Comparison of ENCODE assay signal across 8 cellular contexts in the genomic region with DNA sequence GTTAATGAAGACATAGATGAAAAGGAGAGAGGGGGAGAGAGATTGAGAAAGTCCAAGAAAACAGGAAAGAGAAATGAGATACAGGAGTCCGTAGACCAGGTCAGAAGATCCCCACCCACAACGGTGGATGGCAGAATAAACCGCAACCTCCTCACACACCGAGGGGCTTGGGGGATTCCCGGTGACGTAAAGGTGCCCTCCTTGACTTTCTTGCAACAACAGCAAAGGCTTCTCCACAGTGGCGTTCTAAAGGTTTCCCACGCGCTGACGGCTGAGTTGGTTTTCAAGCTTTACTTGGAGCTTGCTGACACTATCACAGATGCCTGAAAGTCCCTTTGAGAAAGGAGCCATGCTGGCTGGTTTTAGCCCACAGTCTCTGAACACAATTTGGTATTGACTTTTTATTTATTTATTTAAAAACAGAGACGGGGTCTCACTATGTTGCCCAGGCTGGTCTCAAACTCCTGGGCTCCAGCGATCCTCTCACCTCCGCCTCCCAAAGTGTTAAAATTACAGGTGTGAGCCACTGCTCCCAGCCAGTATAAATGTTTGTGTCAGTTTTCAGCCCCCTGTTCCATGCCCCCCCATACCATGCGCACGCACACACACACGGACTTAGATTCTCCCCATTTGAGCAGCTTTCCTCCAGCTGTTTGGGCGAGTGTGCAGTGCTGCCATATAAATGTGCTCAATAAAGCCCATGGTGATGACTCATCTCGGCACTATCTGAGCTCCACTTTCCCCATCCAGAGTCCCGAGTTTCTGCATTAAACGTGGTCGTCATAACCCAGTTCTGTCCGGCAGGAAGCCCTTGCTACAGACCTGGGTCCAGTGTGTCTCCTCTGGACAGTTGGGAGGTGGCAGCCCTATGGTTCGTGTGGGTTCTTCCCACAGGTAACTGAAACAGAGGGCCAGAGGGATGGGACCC. TPM values are rescaled to one million over a fixed set of nuclear protein-coding genes. Genes with fewer than 3 reads are reported as not detected.
DNase-seq lines count a peak whose midpoint lies in the region; ATAC-seq, FAIRE-seq and TF ChIP-seq lines count a peak whose summit lies in the region.

No MANE protein-coding gene starts in this region.

- CTCF ChIA-PET in HepG2 (lab: Yijun Ruan, JAX; ENCODE audit: low intra/inter-chr PET ratio, low total read pairs) (no interaction called here), Panc1 (lab: Charles Lee) (interaction anchor here (0.6 kb wide), 1 partner anchor 129 kb away, joined by 3 read pairs; no protein-coding TSS in a partner anchor), PC-9 (lab: Charles Lee) (interaction anchor here (0.6 kb wide), 1 partner anchor 10 kb away, joined by 3 read pairs; no protein-coding TSS in a partner anchor)

- ATAC-seq in HepG2 (no peak), right lobe of liver (no peak), Panc1 (peak; percentile 14)
- peak; percentile 89 for ATAC-seq in effector memory CD8-positive, alpha-beta T cell (replicated peaks)
- ATAC-seq in stimulated activated memory B cell treated with anti-CD40 and anti-IgM and Interleukin-4, amounts not matched to agents 10 μg/mL and 1 μg/mL and 100 μg/mL, for 72 hours = peak; percentile 90

- H3K36me3 Mint-ChIP-seq in effector memory CD8-positive, alpha-beta T cell (ENCODE audit: insufficient read depth) = no peaks in the 10 kb centered on the region
- H3K36me3 Mint-ChIP-seq in stimulated activated memory B cell treated with anti-CD40 and anti-IgM and Interleukin-4, amounts not matched to agents 10 μg/mL and 1 μg/mL and 100 μg/mL, for 72 hours = peaks cover 6% of the 10 kb centered on the region

- H3K9me2 ChIP-seq in PC-9 (ENCODE audit: insufficient read depth) = no peaks in the 10 kb centered on the region

- H3K9me3 ChIP-seq in HepG2 (ENCODE audit: low read length) (no peaks in the 10 kb centered on the region), right lobe of liver (no peaks in the 10 kb centered on the region), Panc1 (ENCODE audit: control insufficient read depth, insufficient read depth, low read depth, low read length) (no peaks in the 10 kb centered on the region), PC-9 (ENCODE audit: insufficient read depth, low read depth) (no peaks in the 10 kb centered on the region)

- TF ChIP-seq CTCF in HepG2 (CRISPR knock-in tag; IDR thresholded peaks at IDR 0.05) (no peak), right lobe of liver (IDR thresholded peaks at IDR 0.05) (no peak), Panc1 (IDR thresholded peaks at IDR 0.05) (no peak), PC-9 (conservative IDR thresholded peaks at IDR 0.05) (no peak)

- H3K4me1 Mint-ChIP-seq in effector memory CD8-positive, alpha-beta T cell (ENCODE audit: low read depth in 2 of 2) = peaks cover 15 to 17% of the 10 kb centered on the region in 2 donors
- peaks cover 60% of the 10 kb centered on the region for H3K4me1 Mint-ChIP-seq in stimulated activated memory B cell treated with anti-CD40 and anti-IgM and Interleukin-4, amounts not matched to agents 10 μg/mL and 1 μg/mL and 100 μg/mL, for 72 hours

- WGBS in HepG2 (ENCODE audit: low lambda C conversion rate) = 93% methylated on average over 23 of the region's 23 CpGs
- 76% methylated on average over 18 of the region's 23 CpGs for WGBS in right lobe of liver (ENCODE audit: insufficient coverage, low coverage, low lambda C conversion rate, missing lambda C conversion rate)

- no TSS peak for BruUV-seq in HepG2 (replicated peaks; lab: Mats Ljungman, UMichigan)
- BruUV-seq in Panc1 (replicated peaks; lab: Mats Ljungman, UMichigan) = no TSS peak
- no TSS peak for BruUV-seq in PC-9 (replicated peaks; lab: Mats Ljungman, UMichigan)

- H2AFZ ChIP-seq in HepG2 (ENCODE audit: low read length) (no peak overlapping the region), PC-9 (no peak overlapping the region)

- TF ChIP-seq POLR2A in HepG2 (IDR thresholded peaks at IDR 0.05; ENCODE audit: insufficient read depth in 1 of 2, low read depth in 2 of 2, low read length in 2 of 2) (no peak), right lobe of liver (IDR thresholded peaks at IDR 0.05) (no peak)

- H3K27me3 ChIP-seq in HepG2 (ENCODE audit: control insufficient read depth in 1 of 2, insufficient read depth in 2 of 2, low read length in 2 of 2) (no peaks in the 10 kb centered on the region), right lobe of liver (no peaks in the 10 kb centered on the region), Panc1 (ENCODE audit: control insufficient read depth, insufficient read depth, low read length) (no peaks in the 10 kb centered on the region), PC-9 (ENCODE audit: insufficient read depth, low read depth) (no peaks in the 10 kb centered on the region)

- H3K4me3 ChIP-seq in HepG2 (replicated peaks in 1 of 3; ENCODE audit: insufficient read depth in 1 of 3, low read depth in 2 of 3, low read length in 3 of 3) = no peak overlapping the region
- H3K4me3 ChIP-seq in right lobe of liver = no peak overlapping the region
- no peak overlapping the region for H3K4me3 ChIP-seq in Panc1 (ENCODE audit: low read depth in 2 of 2, low read length in 2 of 2)
- H3K4me3 ChIP-seq in PC-9 = no peak overlapping the region

- H3K36me3 ChIP-seq in HepG2 (replicated peaks in 1 of 2; ENCODE audit: control insufficient read depth in 1 of 2, insufficient read depth in 2 of 2, low read length in 2 of 2) (no peaks in the 10 kb centered on the region), right lobe of liver (no peaks in the 10 kb centered on the region), Panc1 (ENCODE audit: control insufficient read depth, insufficient read depth, low read length) (no peaks in the 10 kb centered on the region), PC-9 (ENCODE audit: low read depth) (no peaks in the 10 kb centered on the region)

- no peak for TF ChIP-seq EP300 in HepG2 (IDR thresholded peaks at IDR 0.05; ENCODE audit: low read depth in 2 of 2, low read length in 2 of 2)
- TF ChIP-seq EP300 in HepG2 (CRISPR knock-in tag; IDR thresholded peaks at IDR 0.05; ENCODE audit: borderline replicate concordance) = no peak

- TF ChIP-seq RAD21 in HepG2 (CRISPR knock-in tag; IDR thresholded peaks at IDR 0.05) = no peak

- peak overlapping the region; percentile 64 to 86 for H3K27ac Mint-ChIP-seq in effector memory CD8-positive, alpha-beta T cell
- H3K27ac Mint-ChIP-seq in stimulated activated memory B cell treated with anti-CD40 and anti-IgM and Interleukin-4, amounts not matched to agents 10 μg/mL and 1 μg/mL and 100 μg/mL, for 72 hours = peak overlapping the region; percentile 90

- POLR2A ChIA-PET in HepG2 (lab: Yijun Ruan, JAX) (interaction anchor here (0.7 to 1.4 kb wide), 3 partner anchors 19 to 99 kb away, joined by 3 to 7 read pairs (median 4); a partner anchor contains a TSS), Panc1 (lab: Charles Lee) (no interaction called here), PC-9 (lab: Charles Lee; ENCODE audit: unreplicated experiment) (no interaction called here)

- intact Hi-C loops in HepG2 (cut with micrococcal nuclease; ENCODE audit: unreplicated experiment) (no loop called here), right lobe of liver (cut with DNase I) (no loop called here), Panc1 (cut with micrococcal nuclease; ENCODE audit: unreplicated experiment) (no loop called here), PC-9 (cut with micrococcal nuclease; ENCODE audit: unreplicated experiment) (no loop called here)

- FAIRE-seq in HepG2 (lab: Jason Lieb, UNC) = no peak

- no peaks in the 10 kb centered on the region for H3K27me3 Mint-ChIP-seq in effector memory CD8-positive, alpha-beta T cell
- H3K27me3 Mint-ChIP-seq in stimulated activated memory B cell treated with anti-CD40 and anti-IgM and Interleukin-4, amounts not matched to agents 10 μg/mL and 1 μg/mL and 100 μg/mL, for 72 hours = no peaks in the 10 kb centered on the region

- H3K79me2 ChIP-seq in HepG2 (ENCODE audit: insufficient read depth, low read length) (no peaks in the 10 kb centered on the region), PC-9 (ENCODE audit: low read depth) (no peaks in the 10 kb centered on the region)

- peaks cover 86% of the 10 kb centered on the region for H3K4me1 ChIP-seq in HepG2 (ENCODE audit: insufficient read depth, low read length)
- H3K4me1 ChIP-seq in right lobe of liver = peaks cover 0 to 4% (median 0%) of the 10 kb centered on the region in 4 donors
- H3K4me1 ChIP-seq in Panc1 (ENCODE audit: control insufficient read depth, insufficient read depth, low read length) = peaks cover 18% of the 10 kb centered on the region
- H3K4me1 ChIP-seq in PC-9 (replicated peaks; ENCODE audit: insufficient read depth) = peaks cover 5% of the 10 kb centered on the region; the same call in 1 of the 2 replicates

- H3K4me2 ChIP-seq in HepG2 (ENCODE audit: low read depth, low read length) (no peak overlapping the region), PC-9 (no peak overlapping the region)

- H4K20me1 ChIP-seq in HepG2 (ENCODE audit: insufficient read depth, low read length) (no peaks in the 10 kb centered on the region), PC-9 (ENCODE audit: insufficient read depth) (no peaks in the 10 kb centered on the region)

- no peak overlapping the region for H3K27ac ChIP-seq in HepG2 (ENCODE audit: extremely low read length, insufficient read depth, low read length)
- H3K27ac ChIP-seq in right lobe of liver = peak overlapping the region in 1 of 3 donors; percentile 63
- peak overlapping the region; percentile 67 for H3K27ac ChIP-seq in Panc1 (ENCODE audit: low read length)
- H3K27ac ChIP-seq in PC-9 = no peak overlapping the region

- peak overlapping the region; percentile 10; the same call in 1 of the 2 replicates for H3K9ac ChIP-seq in HepG2 (ENCODE audit: insufficient read depth, low read depth, low read length)

- no peaks in the 10 kb centered on the region for H3K9me3 Mint-ChIP-seq in effector memory CD8-positive, alpha-beta T cell
- H3K9me3 Mint-ChIP-seq in stimulated activated memory B cell treated with anti-CD40 and anti-IgM and Interleukin-4, amounts not matched to agents 10 μg/mL and 1 μg/mL and 100 μg/mL, for 72 hours = no peaks in the 10 kb centered on the region

- DNase-seq in HepG2 (ENCODE audit: low spot score) (no peak), right lobe of liver (no peak), Panc1 (ENCODE audit: low read depth, low spot score) (no peak), midbrain (lab: John Stamatoyannopoulos, UW) (no peak), PC-9 (no peak), DMS114 treated with DMSO at 0.1 percent for 48 hours (lab: John Stamatoyannopoulos, UW; ENCODE audit: unreplicated experiment) (no peak)
- DNase-seq in effector memory CD8-positive, alpha-beta T cell = peak; percentile 59 to 71 (median 66)

- H3K4me3 Mint-ChIP-seq in effector memory CD8-positive, alpha-beta T cell = peak overlapping the region; percentile 78 to 87
- peak overlapping the region; percentile 79 for H3K4me3 Mint-ChIP-seq in stimulated activated memory B cell treated with anti-CD40 and anti-IgM and Interleukin-4, amounts not matched to agents 10 μg/mL and 1 μg/mL and 100 μg/mL, for 72 hours

- H3F3A ChIP-seq in PC-9 (ENCODE audit: insufficient read depth, low read depth) = no peaks in the 10 kb centered on the region

- in situ Hi-C loops in HepG2 (cut with HindIII; ENCODE audit: extremely low pct_ligation_motif_present, low pct_unique_long_range_greater_than_20kb) = no loop called here
- in situ Hi-C loops in Panc1 (cut with HindIII; ENCODE audit: low pct_unique_long_range_greater_than_20kb, low sequenced_read_pairs) = no loop called here

RNA-seq across cellular contexts. Expression of a gene that starts 33.0 kb away (rescaled TPM):
- total RNA-seq in HepG2 (2016; rRNA removed; fragmentation: Illumina TruSeq; extraction: Trizol) (43.9 and 62.5 TPM in 2 replicates), right lobe of liver (10 to 100 TPM; 21.5 to 44.4 (median 24.9) TPM), Panc1 (2021; ENCODE audit: unreplicated experiment) (279 TPM), PC-9 (2021) (66.0 and 83.1 TPM in 2 replicates)
- total RNA-seq in HepG2 (2016; cell fraction: cytosol; rRNA removed; fragmentation: Illumina TruSeq; extraction: Trizol; ENCODE audit: low read depth) = 22.8 and 28.1 TPM in 2 replicates
- 51.1 and 57.5 TPM in 2 replicates for total RNA-seq in HepG2 (2016; cell fraction: insoluble cytoplasmic fraction; rRNA removed; fragmentation: Illumina TruSeq; extraction: Trizol)
- 75.8 and 78.7 TPM in 2 replicates for total RNA-seq in HepG2 (2016; cell fraction: membrane; rRNA removed; fragmentation: Illumina TruSeq; extraction: Trizol)
- total RNA-seq in HepG2 (2016; cell fraction: nucleus; rRNA removed; fragmentation: Illumina TruSeq; extraction: Trizol) = 34.2 and 41.8 TPM in 2 replicates
- polyA plus RNA-seq in HepG2 (2011; rRNA removed) = 26.3 and 27.0 TPM in 2 replicates
- polyA plus RNA-seq in HepG2 (2011; cell fraction: cytosol; rRNA removed) = 17.3 and 23.1 TPM in 2 replicates
- 30.8 and 49.2 TPM in 2 replicates for polyA plus RNA-seq in HepG2 (2011; cell fraction: nucleus; rRNA removed)
- 37.6 and 54.7 TPM in 2 replicates for polyA plus RNA-seq in HepG2 (2012)
- polyA plus RNA-seq in HepG2 (2016; cell fraction: cytosol; fragmentation: Illumina TruSeq; extraction: Trizol; ENCODE audit: low read depth) = 30.8 and 38.2 TPM in 2 replicates
- 57.4 and 67.9 TPM in 2 replicates for polyA plus RNA-seq in HepG2 (2016; cell fraction: insoluble cytoplasmic fraction; fragmentation: Illumina TruSeq; extraction: Trizol; ENCODE audit: low read depth)
- polyA plus RNA-seq in HepG2 (2016; cell fraction: membrane; fragmentation: Illumina TruSeq; extraction: Trizol; ENCODE audit: low read depth) = 55.3 and 57.7 TPM in 2 replicates
- polyA plus RNA-seq in HepG2 (2016; cell fraction: nucleus; fragmentation: Illumina TruSeq; extraction: Trizol; ENCODE audit: insufficient read depth, low read depth) = 56.1 and 65.2 TPM in 2 replicates
- polyA minus RNA-seq in HepG2 (2011; rRNA and poly(A)+ RNA removed; ENCODE audit: low replicate concordance) = 16.4 and 49.1 TPM in 2 replicates
- 23.7 and 34.8 TPM in 2 replicates for polyA minus RNA-seq in HepG2 (2011; cell fraction: cytosol; rRNA and poly(A)+ RNA removed)
- 29.4 and 35.6 TPM in 2 replicates for polyA minus RNA-seq in HepG2 (2011; cell fraction: nucleus; rRNA and poly(A)+ RNA removed)
- 156 TPM for polyA plus RNA-seq in Panc1 (2012; ENCODE audit: insufficient read length)

Comparison
In these comparisons a context has a peak if more than half of its experiments do, and no peak if none do; other contexts are left out.
1. ATAC-seq: peak in Panc1 (single experiment), effector memory CD8-positive, alpha-beta T cell (single experiment) and stimulated activated memory B cell treated with anti-CD40 and anti-IgM and Interleukin-4, amounts not matched to agents 10 μg/mL and 1 μg/mL and 100 μg/mL, for 72 hours (single experiment); none in HepG2 (single experiment) and right lobe of liver (0 of 4).
2. DNase-seq: peak in effector memory CD8-positive, alpha-beta T cell (3 of 3); none in HepG2 (single experiment), right lobe of liver (0 of 3), Panc1 (single experiment), midbrain (single experiment), PC-9 (0 of 2) and DMS114 treated with DMSO at 0.1 percent for 48 hours (single experiment).